21 cellular contexts compared by ENCODE assay signal in the genomic region with DNA sequence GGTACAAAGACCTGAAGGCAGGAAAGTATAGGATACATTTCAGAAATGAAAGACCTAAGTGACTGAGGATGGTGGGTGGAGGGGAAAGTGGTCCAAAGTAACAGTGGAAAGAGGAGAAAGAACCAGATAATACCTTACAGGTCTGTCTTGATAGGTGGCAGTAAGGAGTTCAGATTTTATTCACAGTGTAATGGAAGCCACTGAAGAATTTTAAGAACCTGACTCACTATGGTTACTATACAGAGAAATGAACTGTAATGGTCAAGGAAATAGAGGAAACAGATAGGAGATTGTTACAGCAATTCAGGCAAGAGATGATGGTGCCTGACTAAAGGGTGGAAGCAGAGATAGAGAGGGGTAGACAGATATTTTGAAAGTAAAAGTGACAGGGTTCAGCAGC. TPM values are rescaled to one million over a fixed set of nuclear protein-coding genes. Genes with fewer than 3 reads are reported as not detected.
A peak's percentile ranks its signal among the peaks of the same experiment; 100 is the strongest.
DNase-seq lines count a peak whose midpoint lies in the region; ATAC-seq, FAIRE-seq and TF ChIP-seq lines count a peak whose summit lies in the region.
"Had no signal": no experiment of that assay in that cellular context is flagged by ENCODE, and none has a peak within 500 bp of the region (broad histone marks: within the 10 kb centered on the region; RNA-seq: fewer than 3 reads in every experiment).

No MANE protein-coding gene starts in this region.

- peak; percentile 24 for DNase-seq in Caki2 (ENCODE audit: low read depth)
- no peak for DNase-seq in LNCaP clone FGC (ENCODE audit: low read depth)
- DNase-seq in GM12878 (ENCODE audit: low read depth, low spot score): no peak
- no peak for DNase-seq in left lung
- DNase-seq in T1000 (lab: John Stamatoyannopoulos, UW): no peak
- DNase-seq in HAP-1 (ENCODE audit: low spot score in 2 of 2): no peak
- no peak for DNase-seq in GM13976 (ENCODE audit: low spot score)
- DNase-seq: activated CD8-positive, alpha-beta memory T cell treated with anti-CD3 and anti-CD28 coated beads, Interleukin-2, amount 10 ng/mL, durations not matched to agents 7 days and 5 days; activated gamma-delta T cell; aorta; COR-L47; immature natural killer cell; KBM-7; NCI-H1105; right lobe of liver; stimulated activated CD4-positive, alpha-beta T cell treated with anti-CD3 and anti-CD28 coated beads, Interleukin-1b, Interleukin-23, amount 100 ng/mL, for 48 hours; substantia nigra had no signal

- H3K27me3 ChIP-seq in GM12878 (replicated peaks in 1 of 2; ENCODE audit: control insufficient read depth in 2 of 2, insufficient read depth in 2 of 2, low read length in 1 of 2): no peaks in the 10 kb centered on the region
- no peaks in the 10 kb centered on the region for H3K27me3 ChIP-seq in left lung
- no peaks in the 10 kb centered on the region for H3K27me3 ChIP-seq in HAP-1 (ENCODE audit: low read depth)
- H3K27me3 ChIP-seq: right lobe of liver had no signal

- no peak for TF ChIP-seq RAD21 in GM12878 (IDR thresholded peaks at IDR 0.05; ENCODE audit: insufficient read depth, low read depth, low read length)

- ATAC-seq in GM12878 (peak; percentile 34; the same call in 1 of the 3 replicates), left lung (peak; percentile 69), HG02884 (IDR thresholded peaks at IDR 0.05; ENCODE audit: unreplicated experiment) (no peak)
- ATAC-seq: activated CD4-positive, CD25-positive, alpha-beta regulatory T cell treated with anti-CD3 and anti-CD28 coated beads, Interleukin-2, amount 50 U/mL, for 24 hours; activated CD8-positive, alpha-beta memory T cell treated with anti-CD3 and anti-CD28 coated beads, Interleukin-2, amount 10 ng/mL, durations not matched to agents 7 days and 5 days had no signal

- RAD21 ChIA-PET in GM12878 (lab: Charles Lee; ENCODE audit: unreplicated experiment): interaction anchor here (1.2 kb wide), 1 partner anchor 26 kb away, joined by 3 read pairs; no protein-coding TSS in a partner anchor

- TF ChIP-seq CTCF in LNCaP clone FGC (IDR thresholded peaks at IDR 0.05; ENCODE audit: control insufficient read depth, extremely low read depth, insufficient read depth): 0 out of 2 replicates have a peak, but pooled peaks have one; percentile 22
- no peak for TF ChIP-seq CTCF in GM12878 (IDR thresholded peaks at IDR 0.05 in 2 of 3, conservative IDR thresholded peaks at IDR 0.05 in 1 of 3; ENCODE audit: control insufficient read depth in 2 of 3, extremely low read depth in 1 of 3, insufficient read depth in 1 of 3, low read depth in 3 of 3, low read length in 3 of 3)
- no peak for TF ChIP-seq CTCF in left lung (IDR thresholded peaks at IDR 0.05)
- no peak for TF ChIP-seq CTCF in GM13976 (IDR thresholded peaks at IDR 0.05; ENCODE audit: borderline replicate concordance, control extremely low read depth, extremely low read depth, insufficient read depth, missing control alignments)

- H3K4me1 ChIP-seq in GM12878 (ENCODE audit: control insufficient read depth, insufficient read depth, low read length) (no peaks in the 10 kb centered on the region), left lung (no peaks in the 10 kb centered on the region), HAP-1 (no peaks in the 10 kb centered on the region)
- H3K4me1 ChIP-seq: right lobe of liver had no signal

- TF ChIP-seq EP300 in GM12878 (IDR thresholded peaks at IDR 0.05; ENCODE audit: borderline replicate concordance in 1 of 2, control insufficient read depth in 1 of 2, low read depth in 2 of 2, low read length in 2 of 2): no peak

- no TSS peak for BruUV-seq in GM12878 (replicated peaks; lab: Mats Ljungman, UMichigan)

- intact Hi-C loops in GM12878 (cut with micrococcal nuclease; ENCODE audit: unreplicated experiment): no loop called here
- intact Hi-C loops in left lung (cut with DNase I): no loop called here

- H3K9me3 ChIP-seq in GM12878 (replicated peaks; ENCODE audit: control insufficient read depth, insufficient read depth, low read length) (no peaks in the 10 kb centered on the region), left lung (no peaks in the 10 kb centered on the region), HAP-1 (no peaks in the 10 kb centered on the region)
- H3K9me3 ChIP-seq: right lobe of liver had no signal

- POLR2A ChIA-PET in GM12878 (lab: Charles Lee): no interaction called here

- no peak for FAIRE-seq in GM12878 (lab: Jason Lieb, UNC)
- FAIRE-seq: colon, G401.6 had no signal

- H4K20me1 ChIP-seq in GM12878 (ENCODE audit: control insufficient read depth, insufficient read depth): no peaks in the 10 kb centered on the region

- TF ChIP-seq POLR2A in GM12878 (IDR thresholded peaks at IDR 0.05; ENCODE audit: low read depth, low read length): no peak

- CTCF ChIA-PET in GM12878 (lab: Yijun Ruan, JAX): interaction anchor here (1.6 kb wide), 2 partner anchors 10 to 156 kb away, joined by 4 to 6 read pairs; no protein-coding TSS in a partner anchor

- H3K36me3 ChIP-seq in GM12878 (ENCODE audit: control insufficient read depth in 2 of 2, insufficient read depth in 2 of 2, low read length in 1 of 2): no peaks in the 10 kb centered on the region
- H3K36me3 ChIP-seq in left lung: no peaks in the 10 kb centered on the region
- no peaks in the 10 kb centered on the region for H3K36me3 ChIP-seq in HAP-1 (replicated peaks)
- H3K36me3 ChIP-seq: right lobe of liver had no signal

- no peak overlapping the region for H3K9ac ChIP-seq in GM12878 (ENCODE audit: control insufficient read depth, insufficient read depth, low read length)

- SMC1A ChIA-PET in GM12878 (lab: Charles Lee; ENCODE audit: uncharacterized antibody, unreplicated experiment): interaction anchor here (1.0 to 2.2 kb wide), 2 partner anchors 15 to 77 kb away, joined by 3 to 4 read pairs; no protein-coding TSS in a partner anchor

- in situ Hi-C loops in Caki2 (cut with HindIII; ENCODE audit: low pct_unique_long_range_greater_than_20kb, low sequenced_read_pairs) (no loop called here), GM12878 (cut with MboI) (no loop called here), HAP-1 (cut with MboI; ENCODE audit: low sequenced_read_pairs) (no loop called here), GM13976 (cut with MboI; ENCODE audit: low sequenced_read_pairs, unreplicated experiment) (no loop called here)

- no peak overlapping the region for H3K27ac ChIP-seq in GM12878 (ENCODE audit: control insufficient read depth, insufficient read depth)
- no peak overlapping the region for H3K27ac ChIP-seq in left lung
- H3K27ac ChIP-seq: right lobe of liver had no signal

- no peak overlapping the region for H3K4me3 ChIP-seq in LNCaP clone FGC (ENCODE audit: low read depth, low read length)
- H3K4me3 ChIP-seq in GM12878: no peak overlapping the region
- H3K4me3 ChIP-seq in left lung: no peak overlapping the region
- no peak overlapping the region for H3K4me3 ChIP-seq in HAP-1
- H3K4me3 ChIP-seq: right lobe of liver had no signal

- no peak overlapping the region for H2AFZ ChIP-seq in GM12878 (ENCODE audit: control insufficient read depth, low read depth, low read length)

- H3K79me2 ChIP-seq in GM12878 (ENCODE audit: control insufficient read depth, insufficient read depth, low read length): no peaks in the 10 kb centered on the region

- H3K4me2 ChIP-seq in GM12878 (ENCODE audit: control insufficient read depth, insufficient read depth): no peak overlapping the region

TF ChIP-seq in GM12878, 131 proteins besides CTCF, POLR2A, EP300 and RAD21 (continues in another document):
- TF ChIP-seq TARDBP (IDR thresholded peaks at IDR 0.05; ENCODE audit: borderline replicate concordance) (no peak), NFIC (IDR thresholded peaks at IDR 0.05; ENCODE audit: low read depth, low read length) (no peak), POLR2AphosphoS5 (IDR thresholded peaks at IDR 0.05; ENCODE audit: low read length) (no peak)
- TF ChIP-seq, protein P1, sequence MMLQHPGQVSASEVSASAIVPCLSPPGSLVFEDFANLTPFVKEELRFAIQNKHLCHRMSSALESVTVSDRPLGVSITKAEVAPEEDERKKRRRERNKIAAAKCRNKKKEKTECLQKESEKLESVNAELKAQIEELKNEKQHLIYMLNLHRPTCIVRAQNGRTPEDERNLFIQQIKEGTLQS (IDR thresholded peaks at IDR 0.05; ENCODE audit: borderline replicate concordance, extremely low read depth, low read depth, low read length): no peak

RNA-seq across cellular contexts. Expression of a gene that starts 46.5 kb away (rescaled TPM):
- 12.6 and 20.7 TPM in 2 replicates for total RNA-seq in Caki2 (2014; rRNA removed; shearing (Covaris generic); ENCODE audit: low replicate concordance)
- 0.61 and 0.73 TPM in 2 replicates for total RNA-seq in GM12878 (2013; cell fraction: nucleolus; rRNA removed)
- total RNA-seq in GM12878 (2014; rRNA removed): 0.11 and 0.38 TPM in 2 replicates
- total RNA-seq in GM12878 (2014; rRNA removed; fragmentation: Illumina TruSeq; extraction: Trizol): 0.37 and 0.67 TPM in 2 replicates
- 0.28 and 1.3 TPM in 2 replicates for total RNA-seq in GM12878 (2021)
- polyA plus RNA-seq in GM12878 (2011; ENCODE audit: low read depth): 0.10 TPM
- polyA plus RNA-seq in GM12878 (2011; rRNA removed): 0.46 and 1.0 TPM in 2 replicates
- polyA plus RNA-seq in GM12878 (2011; cell fraction: cytosol; rRNA removed): 0.07 and 0.09 TPM in 2 replicates
- polyA plus RNA-seq in GM12878 (2011; cell fraction: nucleus; rRNA removed): 0.31 and 0.43 TPM in 2 replicates
- polyA plus RNA-seq in GM12878 (2012): 0.17 and 0.18 TPM in 2 replicates
- polyA plus RNA-seq in GM12878 (2014; fragmentation: Illumina TruSeq; extraction: Trizol): 0.29 and 0.73 TPM in 2 replicates
- under 1 TPM; 0.20 to 0.47 TPM for polyA plus RNA-seq in GM12878 (2014; fragmentation: Nextera tagmentation; extraction: Ambion mirVana)
- polyA plus RNA-seq in GM12878 (2014; rRNA removed): 0.10 and 1.7 TPM in 2 replicates
- polyA plus RNA-seq in GM12878 (2016; fragmentation: Nextera tagmentation; extraction: Ambion mirVana): under 1 TPM; 0.30 to 0.33 TPM
- polyA minus RNA-seq in GM12878 (2011; rRNA and poly(A)+ RNA removed): 0.88 and 1.7 TPM in 2 replicates
- polyA minus RNA-seq in GM12878 (2011; cell fraction: cytosol; rRNA and poly(A)+ RNA removed): 2.5 TPM in 1 of 2 replicates, not detected in the other
- 0.60 and 1.1 TPM in 2 replicates for polyA minus RNA-seq in GM12878 (2011; cell fraction: nucleus; rRNA and poly(A)+ RNA removed)
- total RNA-seq in left lung: 10 to 100 TPM; 21.3 to 31.3 TPM
